17 cellular contexts compared by ENCODE assay signal in genomic region chr2:83782122-83782521, GRCh38.
"Had no signal": no experiment of that assay in that cellular context is flagged by ENCODE, and none has a peak within 500 bp of the region (broad histone marks: within the 10 kb centered on the region; RNA-seq: fewer than 3 reads in every experiment).

No MANE protein-coding gene starts in this region.

- DNase-seq: activated CD4-positive, alpha-beta memory T cell treated with anti-CD3 and anti-CD28 coated beads, Interleukin-2, amount 10 ng/mL, durations not matched to agents 7 days and 5 days; activated CD4-positive, alpha-beta T cell treated with anti-CD3 and anti-CD28 coated beads for 1 hour; activated gamma-delta T cell treated with Interleukin-2 at 50 U/mL for 16 hours; activated T-cell treated with anti-CD3 and anti-CD28 coated beads, Interleukin-2, amount 50 U/mL, for 48 hours; aorta; foreskin melanocyte; heart left ventricle; islet precursor cell; left ventricle myocardium inferior; mesenchymal stem cell; stimulated activated CD4-positive, alpha-beta T cell treated with anti-CD3 and anti-CD28 coated beads, Interleukin-15, amount 100 ng/mL, for 24 hours; stimulated activated CD4-positive, alpha-beta T cell treated with anti-CD3 and anti-CD28 coated beads, Interleukin-4, amount 100 ng/mL, for 24 hours; stimulated activated naive CD8-positive, alpha-beta T cell treated with anti-CD3 and anti-CD28 coated beads, Interleukin-15, amount 100 ng/mL, for 72 hours; T-helper 17 cell had no signal

- H3K27ac ChIP-seq: cardiac muscle cell, heart left ventricle, left ventricle myocardium inferior, thoracic aorta had no signal

- H3K4me3 Mint-ChIP-seq: activated CD4-positive, alpha-beta memory T cell treated with anti-CD3 and anti-CD28 coated beads, Interleukin-2, amount 10 ng/mL, durations not matched to agents 7 days and 5 days; nephron; stimulated activated naive CD8-positive, alpha-beta T cell treated with anti-CD3 and anti-CD28 coated beads, Interleukin-15, amount 100 ng/mL, for 72 hours; T-helper 17 cell had no signal

- ATAC-seq: heart left ventricle; stimulated activated naive CD8-positive, alpha-beta T cell treated with anti-CD3 and anti-CD28 coated beads, Interleukin-15, amount 100 ng/mL, for 72 hours; T-helper 17 cell had no signal

- H3K4me1 Mint-ChIP-seq: activated CD4-positive, alpha-beta memory T cell treated with anti-CD3 and anti-CD28 coated beads, Interleukin-2, amount 10 ng/mL, durations not matched to agents 7 days and 5 days; nephron; stimulated activated naive CD8-positive, alpha-beta T cell treated with anti-CD3 and anti-CD28 coated beads, Interleukin-15, amount 100 ng/mL, for 72 hours; T-helper 17 cell had no signal

- H3K9me3 ChIP-seq: thoracic aorta had no signal

- H3K27ac Mint-ChIP-seq: activated CD4-positive, alpha-beta memory T cell treated with anti-CD3 and anti-CD28 coated beads, Interleukin-2, amount 10 ng/mL, durations not matched to agents 7 days and 5 days; nephron; stimulated activated naive CD8-positive, alpha-beta T cell treated with anti-CD3 and anti-CD28 coated beads, Interleukin-15, amount 100 ng/mL, for 72 hours; T-helper 17 cell had no signal

- H3K4me3 ChIP-seq: cardiac muscle cell, heart left ventricle, left ventricle myocardium inferior, thoracic aorta had no signal

- H3K36me3 ChIP-seq: cardiac muscle cell, heart left ventricle, left ventricle myocardium inferior, thoracic aorta had no signal

- H3K27me3 Mint-ChIP-seq: activated CD4-positive, alpha-beta memory T cell treated with anti-CD3 and anti-CD28 coated beads, Interleukin-2, amount 10 ng/mL, durations not matched to agents 7 days and 5 days; stimulated activated naive CD8-positive, alpha-beta T cell treated with anti-CD3 and anti-CD28 coated beads, Interleukin-15, amount 100 ng/mL, for 72 hours; T-helper 17 cell had no signal

- H3K27me3 ChIP-seq: cardiac muscle cell, heart left ventricle had no signal

- H3K4me1 ChIP-seq: heart left ventricle, left ventricle myocardium inferior had no signal

- H3K9me3 Mint-ChIP-seq: activated CD4-positive, alpha-beta memory T cell treated with anti-CD3 and anti-CD28 coated beads, Interleukin-2, amount 10 ng/mL, durations not matched to agents 7 days and 5 days had no signal
